8 cellular contexts compared by ENCODE assay signal in genomic region chr12:98532687-98533304, GRCh38. TPM values are rescaled to one million over a fixed set of nuclear protein-coding genes. Genes with fewer than 3 reads are reported as not detected.
DNase-seq lines count a peak whose midpoint lies in the region; ATAC-seq lines count a peak whose summit lies in the region.

No MANE protein-coding gene starts in this region.

- peak; percentile 52 for ATAC-seq in GM21360 (IDR thresholded peaks at IDR 0.05; ENCODE audit: unreplicated experiment)
- ATAC-seq in naive thymus-derived CD4-positive, alpha-beta T cell = peak; percentile 68
- ATAC-seq in GM19035 (IDR thresholded peaks at IDR 0.05; ENCODE audit: unreplicated experiment) = no peak
- ATAC-seq in HG03342 (IDR thresholded peaks at IDR 0.05; ENCODE audit: unreplicated experiment) = no peak

- H3K27me3 ChIP-seq in naive thymus-derived CD4-positive, alpha-beta T cell (ENCODE audit: control insufficient read depth in 2 of 2, insufficient read depth in 2 of 2, low read length in 2 of 2) = no peaks in the 10 kb centered on the region

- peaks cover 3 to 28% (median 13%) of the 10 kb centered on the region in 5 donors for H3K36me3 Mint-ChIP-seq in naive thymus-derived CD4-positive, alpha-beta T cell

- POLR2A ChIA-PET in naive thymus-derived CD4-positive, alpha-beta T cell (lab: Charles Lee) = interaction anchor here (0.6 to 1.3 kb wide), 4 partner anchors 11 to 44 kb away, joined by 3 read pairs; no protein-coding TSS in a partner anchor

- peaks cover 4 to 38% (median 17%) of the 10 kb centered on the region in 7 donors for H3K4me1 Mint-ChIP-seq in naive thymus-derived CD4-positive, alpha-beta T cell

- in situ Hi-C loops in Caki2 (cut with HindIII; ENCODE audit: low pct_unique_long_range_greater_than_20kb, low sequenced_read_pairs) = no loop called here

- H3K4me3 ChIP-seq in naive thymus-derived CD4-positive, alpha-beta T cell (ENCODE audit: low read length) = no peak overlapping the region

- H3K27ac ChIP-seq in naive thymus-derived CD4-positive, alpha-beta T cell (ENCODE audit: low read depth, low read length) = no peak overlapping the region

- intact Hi-C loops in naive thymus-derived CD4-positive, alpha-beta T cell (cut with micrococcal nuclease) = loop anchor here (1.0 to 5.0 kb wide), 5 partner anchors 16 to 110 kb away; no protein-coding TSS in a partner anchor

- H3K9me3 Mint-ChIP-seq in naive thymus-derived CD4-positive, alpha-beta T cell = no peaks in the 10 kb centered on the region

- CTCF ChIA-PET in naive thymus-derived CD4-positive, alpha-beta T cell (lab: Charles Lee) = interaction anchor here (0.7 to 2.5 kb wide), 9 partner anchors 11 to 135 kb away, joined by 3 to 12 read pairs (median 3); no protein-coding TSS in a partner anchor

- no peaks in the 10 kb centered on the region for H3K27me3 Mint-ChIP-seq in naive thymus-derived CD4-positive, alpha-beta T cell

- no peak overlapping the region for H3K4me3 Mint-ChIP-seq in naive thymus-derived CD4-positive, alpha-beta T cell

- H3K4me1 ChIP-seq in naive thymus-derived CD4-positive, alpha-beta T cell (ENCODE audit: control insufficient read depth in 2 of 2, insufficient read depth in 2 of 2, low read length in 2 of 2) = no peaks in the 10 kb centered on the region

- H3K27ac Mint-ChIP-seq in naive thymus-derived CD4-positive, alpha-beta T cell = peak overlapping the region in 2 of 9 donors; percentile 22 to 30

- no peaks in the 10 kb centered on the region for H3K9me3 ChIP-seq in naive thymus-derived CD4-positive, alpha-beta T cell (ENCODE audit: control insufficient read depth in 2 of 3, low read length in 3 of 3)

- peaks cover 13 to 76% (median 13%) of the 10 kb centered on the region in 3 experiments for H3K36me3 ChIP-seq in naive thymus-derived CD4-positive, alpha-beta T cell (ENCODE audit: control insufficient read depth in 2 of 3, insufficient read depth in 3 of 3, low read length in 3 of 3)

- DNase-seq in Caki2 (ENCODE audit: low read depth) = peak; percentile 54
- peak; percentile 15 for DNase-seq in NOMO-1 treated with dmso at 0.1 percent for 144 hours (lab: John Stamatoyannopoulos, UW; ENCODE audit: unreplicated experiment)
- peak; percentile 41 for DNase-seq in central memory CD4-positive, alpha-beta T cell
- peak in 7 of 9 donors; percentile 11 to 40 (median 32) for DNase-seq in naive thymus-derived CD4-positive, alpha-beta T cell
- DNase-seq in NCI-H446 treated with DMSO at 0.1 percent for 48 hours (lab: John Stamatoyannopoulos, UW) = no peak

RNA-seq across cellular contexts. Expression of gene TMPO, which starts 17.4 kb away (rescaled TPM):
- 239 and 264 TPM in 2 replicates for total RNA-seq in Caki2 (2014; rRNA removed; shearing (Covaris generic); ENCODE audit: low replicate concordance)
- total RNA-seq in naive thymus-derived CD4-positive, alpha-beta T cell = 100 to 1,000 TPM in 3 of 5 experiments, 10 to 100 TPM in 2; 88.1 to 267 (median 161) TPM
- polyA plus RNA-seq in naive thymus-derived CD4-positive, alpha-beta T cell = 10 to 100 TPM; 62.8 to 70.4 TPM

Comparison
In these comparisons a context has a peak if more than half of its experiments do, and no peak if none do; other contexts are left out.
1. ATAC-seq: peak in GM21360 (single experiment) and naive thymus-derived CD4-positive, alpha-beta T cell (single experiment); none in GM19035 (single experiment) and HG03342 (single experiment).